In genomic region chr11:78657968-78658839, GRCh38 we compare ENCODE assay signal across 22 cellular contexts.
"Had no signal": no experiment of that assay in that cellular context is flagged by ENCODE, and none has a peak within 500 bp of the region (broad histone marks: within the 10 kb centered on the region; RNA-seq: fewer than 3 reads in every experiment).

No MANE protein-coding gene starts in this region.

- H3K4me1 Mint-ChIP-seq: central memory CD8-positive, alpha-beta T cell; immature natural killer cell; natural killer cell; neural crest cell; stimulated activated effector memory CD8-positive, alpha-beta T cell treated with anti-CD3 and anti-CD28 coated beads, Interleukin-12 subunit alpha, Interleukin-12 subunit beta, amount 100 ng/mL, for 72 hours had no signal

- H3K9me3 ChIP-seq: esophagus squamous epithelium, gastroesophageal sphincter, pancreas, prostate gland, right lobe of liver, tibial artery, upper lobe of right lung had no signal

- H3K27ac Mint-ChIP-seq: effector memory CD8-positive, alpha-beta T cell; immature natural killer cell; natural killer cell; stimulated activated effector memory CD8-positive, alpha-beta T cell treated with anti-CD3 and anti-CD28 coated beads, Interleukin-12 subunit alpha, Interleukin-12 subunit beta, amount 100 ng/mL, for 72 hours; stimulated activated naive CD8-positive, alpha-beta T cell treated with anti-CD3 and anti-CD28 coated beads, Interleukin-15, Interleukin-2, amounts not matched to agents 100 ng/mL and 50 ng/mL, for 24 hours had no signal

- H3K27ac ChIP-seq: esophagus squamous epithelium, gastroesophageal sphincter, pancreas, prostate gland, right lobe of liver, tibial artery, upper lobe of right lung had no signal

- H3K36me3 ChIP-seq: gastroesophageal sphincter, pancreas, prostate gland, right lobe of liver, upper lobe of right lung had no signal

- DNase-seq: effector memory CD8-positive, alpha-beta T cell; esophagus squamous epithelium; foreskin fibroblast; glutamatergic neuron; immature natural killer cell; kidney; left cardiac atrium; left ventricle myocardium superior; natural killer cell; nucleus accumbens; pancreas; right lobe of liver; stimulated activated CD4-positive, alpha-beta T cell treated with anti-CD3 and anti-CD28 coated beads, Interleukin-4, amount 100 ng/mL, for 1 hour; stimulated activated CD8-positive, alpha-beta memory T cell treated with anti-CD3 and anti-CD28 coated beads, Interleukin-4, amount 100 ng/mL, for 48 hours; tibial artery; upper lobe of right lung had no signal

- H3K4me1 ChIP-seq: gastroesophageal sphincter, pancreas, prostate gland, tibial artery, upper lobe of right lung had no signal

- H3K4me3 Mint-ChIP-seq: central memory CD8-positive, alpha-beta T cell; effector memory CD8-positive, alpha-beta T cell; immature natural killer cell; natural killer cell; neural crest cell; stimulated activated effector memory CD8-positive, alpha-beta T cell treated with anti-CD3 and anti-CD28 coated beads, Interleukin-12 subunit alpha, Interleukin-12 subunit beta, amount 100 ng/mL, for 72 hours; stimulated activated naive CD8-positive, alpha-beta T cell treated with anti-CD3 and anti-CD28 coated beads, Interleukin-15, Interleukin-2, amounts not matched to agents 100 ng/mL and 50 ng/mL, for 24 hours had no signal

- H3K36me3 Mint-ChIP-seq: immature natural killer cell; natural killer cell; stimulated activated effector memory CD8-positive, alpha-beta T cell treated with anti-CD3 and anti-CD28 coated beads, Interleukin-12 subunit alpha, Interleukin-12 subunit beta, amount 100 ng/mL, for 72 hours had no signal

- H3K27me3 ChIP-seq: esophagus squamous epithelium, gastroesophageal sphincter, pancreas, right lobe of liver, tibial artery, upper lobe of right lung had no signal

- H3K4me3 ChIP-seq: esophagus squamous epithelium, gastroesophageal sphincter, pancreas, prostate gland, right lobe of liver, tibial artery, upper lobe of right lung had no signal

- H3K9me3 Mint-ChIP-seq: central memory CD8-positive, alpha-beta T cell; effector memory CD8-positive, alpha-beta T cell; immature natural killer cell; natural killer cell; neural crest cell; stimulated activated effector memory CD8-positive, alpha-beta T cell treated with anti-CD3 and anti-CD28 coated beads, Interleukin-12 subunit alpha, Interleukin-12 subunit beta, amount 100 ng/mL, for 72 hours; stimulated activated naive CD8-positive, alpha-beta T cell treated with anti-CD3 and anti-CD28 coated beads, Interleukin-15, Interleukin-2, amounts not matched to agents 100 ng/mL and 50 ng/mL, for 24 hours had no signal

- H3K27me3 Mint-ChIP-seq: stimulated activated naive CD8-positive, alpha-beta T cell treated with anti-CD3 and anti-CD28 coated beads, Interleukin-15, Interleukin-2, amounts not matched to agents 100 ng/mL and 50 ng/mL, for 24 hours had no signal

- ATAC-seq: effector memory CD8-positive, alpha-beta T cell; gastroesophageal sphincter; left cardiac atrium; left ventricle myocardium superior; pancreas; right lobe of liver; stimulated activated effector memory CD8-positive, alpha-beta T cell treated with anti-CD3 and anti-CD28 coated beads, Interleukin-12 subunit alpha, Interleukin-12 subunit beta, amount 100 ng/mL, for 72 hours; upper lobe of right lung had no signal
